Comparison of ENCODE assay signal across 18 cellular contexts in the genomic region with DNA sequence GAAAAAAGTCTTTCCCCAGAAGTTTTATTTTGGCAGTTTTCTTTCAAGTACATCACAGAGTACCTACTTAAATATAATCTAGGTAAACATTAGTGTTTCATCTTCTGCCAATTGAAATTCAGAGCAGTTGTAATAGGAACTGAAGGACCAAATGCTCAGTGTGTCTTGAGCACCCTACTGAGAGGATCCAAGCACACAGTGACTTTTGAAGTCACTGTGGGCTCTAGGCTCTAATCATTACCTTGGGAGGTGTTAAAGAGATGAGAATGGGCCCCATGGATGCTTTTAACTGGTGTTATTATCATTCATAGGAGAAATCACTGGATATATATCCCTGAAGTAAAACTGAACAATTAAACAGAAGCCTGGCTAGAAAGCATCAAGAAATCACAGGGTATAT.
"Had no signal": no experiment of that assay in that cellular context is flagged by ENCODE, and none has a peak within 500 bp of the region (broad histone marks: within the 10 kb centered on the region; RNA-seq: fewer than 3 reads in every experiment).

No MANE protein-coding gene starts in this region.

- H3K27me3 Mint-ChIP-seq: progenitor cell of endocrine pancreas had no signal

- H3K4me3 ChIP-seq: esophagus squamous epithelium, hepatocyte, mucosa of descending colon, pancreas had no signal

- H3K9me3 ChIP-seq: esophagus squamous epithelium, pancreas had no signal

- H3K4me1 Mint-ChIP-seq: naive thymus-derived CD8-positive, alpha-beta T cell had no signal

- H3K36me3 ChIP-seq: esophagus squamous epithelium, pancreas had no signal

- H3K4me1 ChIP-seq: esophagus squamous epithelium, pancreas had no signal

- H2AFZ ChIP-seq: hepatocyte had no signal

- H3K4me3 Mint-ChIP-seq: naive thymus-derived CD8-positive, alpha-beta T cell; neural crest cell had no signal

- H3K27me3 ChIP-seq: esophagus squamous epithelium, hepatocyte, pancreas had no signal

- H3K27ac ChIP-seq: esophagus squamous epithelium, hepatocyte, pancreas had no signal

- H3K27ac Mint-ChIP-seq: naive thymus-derived CD8-positive, alpha-beta T cell; progenitor cell of endocrine pancreas had no signal

- H3K79me2 ChIP-seq: hepatocyte had no signal

- ATAC-seq: mucosa of descending colon; naive thymus-derived CD8-positive, alpha-beta T cell; pancreas; right cardiac atrium had no signal

- H3K36me3 Mint-ChIP-seq: naive thymus-derived CD8-positive, alpha-beta T cell had no signal

- H3K4me2 ChIP-seq: hepatocyte had no signal

- DNase-seq: cortex of kidney; effector memory CD4-positive, alpha-beta T cell; esophagus squamous epithelium; foreskin fibroblast; head of caudate nucleus; kidney glomerular epithelial cell; mucosa of descending colon; naive thymus-derived CD8-positive, alpha-beta T cell; occipital lobe; pancreas; right cardiac atrium; small intestine; stimulated activated CD4-positive, alpha-beta T cell treated with anti-CD3 and anti-CD28 coated beads, Interleukin-2, amount 100 ng/mL, for 48 hours; stimulated activated naive CD4-positive, alpha-beta T cell treated with Interleukin-2 at 50 U/mL for 16 hours; trophoblast cell had no signal
